In genomic region chr2:207753688-207754087, GRCh38 we compare ENCODE assay signal across 8 cellular contexts. TPM values are rescaled to one million over a fixed set of nuclear protein-coding genes. Genes with fewer than 3 reads are reported as not detected.
A peak's percentile ranks its signal among the peaks of the same experiment; 100 is the strongest.
DNase-seq lines count a peak whose midpoint lies in the region; ATAC-seq, FAIRE-seq and TF ChIP-seq lines count a peak whose summit lies in the region.
"Not testable (repeated sequence)": the region's sequence is repeated elsewhere in the genome, so short reads cannot be mapped to it uniquely, and the experiment has no call there.

No MANE protein-coding gene starts in this region.

- WGBS in H9 (ENCODE audit: extremely low coverage, insufficient read length, low lambda C conversion rate): no CpG with 5 or more reads among the region's 2 CpGs
- WGBS in GM12878 (ENCODE audit: insufficient coverage, insufficient replicate concordance, low lambda C conversion rate, missing lambda C conversion rate): 100% methylated on average over 2 of the region's 2 CpGs
- WGBS in endodermal cell (ENCODE audit: insufficient coverage in 1 of 2, insufficient read length in 1 of 2), 2 experiments: 80 to 100% methylated on average over 1 of the region's 2 CpGs
- WGBS in HepG2 (ENCODE audit: low lambda C conversion rate): 74% methylated on average over 2 of the region's 2 CpGs
- WGBS in neuronal stem cell (ENCODE audit: extremely low coverage in 2 of 2, insufficient read length in 2 of 2, insufficient replicate concordance in 1 of 2), 2 donors: no CpG with 5 or more reads among the region's 2 CpGs

- H3K23me2 ChIP-seq in H9 (ENCODE audit: insufficient read length, low read depth, low read length, poor library complexity, severe bottlenecking): not testable (repeated sequence)

- H2AFZ ChIP-seq in H9 (ENCODE audit: low read length); OCI-LY7 (ENCODE audit: low read length); GM12878 (ENCODE audit: control insufficient read depth, low read depth, low read length); HepG2 (ENCODE audit: low read length); neuronal stem cell (ENCODE audit: low read length): not testable (repeated sequence)

- H3K23ac ChIP-seq in H9 (ENCODE audit: insufficient read length, low read depth, low read length); neuronal stem cell (ENCODE audit: low read depth, low read length, poor library complexity): not testable (repeated sequence)

- H3K18ac ChIP-seq in H9 (ENCODE audit: insufficient read length, low read depth, low read length); neuronal stem cell (ENCODE audit: low read length): not testable (repeated sequence)

- H3K9me2 ChIP-seq in OCI-LY7 (ENCODE audit: insufficient read depth, low read length): not testable (repeated sequence)

- not testable (repeated sequence) for H4K91ac ChIP-seq in H9 (ENCODE audit: insufficient read length, low read depth, low read length); neuronal stem cell (ENCODE audit: low read depth, low read length, poor library complexity)

- not testable (repeated sequence) for H3K9me3 ChIP-seq in Caco-2; H9 (ENCODE audit: control insufficient read depth, low read depth, low read length); OCI-LY7 (ENCODE audit: low read length); GM12878 (replicated peaks; ENCODE audit: control insufficient read depth, insufficient read depth, low read length); endodermal cell (ENCODE audit: control insufficient read depth, low read length); HepG2 (ENCODE audit: low read length); neuronal stem cell (replicated peaks in 1 of 2; ENCODE audit: control insufficient read depth in 2 of 2, insufficient read depth in 1 of 2, low read depth in 1 of 2, low read length in 2 of 2)

- RAD21 ChIA-PET in GM12878 (lab: Charles Lee; ENCODE audit: unreplicated experiment): interaction anchor here (0.5 kb wide), 1 partner anchor 287 kb away, joined by 3 read pairs; no protein-coding TSS in a partner anchor

- H3K9ac ChIP-seq in H9 (ENCODE audit: extremely low read depth, insufficient read length, low read length); GM12878 (ENCODE audit: control insufficient read depth, insufficient read depth, low read length); endodermal cell (ENCODE audit: extremely low read depth, low read length, poor library complexity, severe bottlenecking); HepG2 (ENCODE audit: insufficient read depth, low read depth, low read length); neuronal stem cell (ENCODE audit: low read depth, low read length, poor library complexity): not testable (repeated sequence)

- not testable (repeated sequence) for FAIRE-seq in GM12878 (lab: Jason Lieb, UNC); HepG2 (lab: Jason Lieb, UNC)

- H3K27me3 ChIP-seq in Caco-2 (replicated peaks; ENCODE audit: control insufficient read depth, insufficient read depth, low read length); H9 (ENCODE audit: insufficient read depth, low read length); GM12878 (replicated peaks in 1 of 2; ENCODE audit: control insufficient read depth in 2 of 2, insufficient read depth in 2 of 2, low read length in 1 of 2); endodermal cell (ENCODE audit: control insufficient read depth, insufficient read depth, low read length, poor library complexity, severe bottlenecking); HepG2 (ENCODE audit: control insufficient read depth in 1 of 2, insufficient read depth in 2 of 2, low read length in 2 of 2); neuronal stem cell (ENCODE audit: control insufficient read depth in 3 of 3, insufficient read depth in 3 of 3, low read depth in 1 of 3, low read length in 3 of 3): not testable (repeated sequence)

- TSS peak; percentile 39 for BruUV-seq in Caco-2 (replicated peaks; lab: Mats Ljungman, UMichigan)
- TSS peak; percentile 51 for BruUV-seq in OCI-LY7 (replicated peaks; lab: Mats Ljungman, UMichigan)
- BruUV-seq in GM12878 (replicated peaks; lab: Mats Ljungman, UMichigan): TSS peak; percentile 36
- BruUV-seq in HepG2 (replicated peaks; lab: Mats Ljungman, UMichigan): TSS peak; percentile 46

- not testable (repeated sequence) for H3K79me2 ChIP-seq in H9 (ENCODE audit: insufficient read depth, low read length); OCI-LY7 (ENCODE audit: insufficient read depth, low read depth, low read length); GM12878 (ENCODE audit: control insufficient read depth, insufficient read depth, low read length); HepG2 (ENCODE audit: insufficient read depth, low read length)

- not testable (repeated sequence) for H2BK5ac ChIP-seq in H9 (ENCODE audit: insufficient read length, low read length); neuronal stem cell (ENCODE audit: low read length)

- not testable (repeated sequence) for TF ChIP-seq POLR2A in GM12878 (IDR thresholded peaks at IDR 0.05; ENCODE audit: low read depth, low read length); HepG2 (IDR thresholded peaks at IDR 0.05; ENCODE audit: insufficient read depth in 1 of 2, low read depth in 2 of 2, low read length in 2 of 2)

- not testable (repeated sequence) for H4K5ac ChIP-seq in H9 (ENCODE audit: insufficient read length, low read depth, low read length)

- not testable (repeated sequence) for H3T11ph ChIP-seq in H9 (ENCODE audit: low read length)

- not testable (repeated sequence) for DNase-seq in Caco-2; H9; OCI-LY7 (ENCODE audit: low spot score); GM12878 (ENCODE audit: low read depth, low spot score); endodermal cell; HepG2 (ENCODE audit: low spot score); neuronal stem cell (ENCODE audit: low spot score); substantia nigra (lab: John Stamatoyannopoulos, UW)

- H3K4me3 ChIP-seq in Caco-2 (ENCODE audit: low read depth, low read length); OCI-LY7 (ENCODE audit: low read depth, low read length, poor library complexity, severe bottlenecking); GM12878; endodermal cell (ENCODE audit: low read length); HepG2 (replicated peaks in 1 of 3; ENCODE audit: insufficient read depth in 1 of 3, low read depth in 2 of 3, low read length in 3 of 3); neuronal stem cell (ENCODE audit: low read length in 2 of 2): not testable (repeated sequence)

- not testable (repeated sequence) for TF ChIP-seq CTCF in Caco-2 (IDR thresholded peaks at IDR 0.05; ENCODE audit: insufficient read depth in 1 of 2, low read depth in 1 of 2, low read length in 1 of 2, severe bottlenecking in 1 of 2, unreplicated experiment in 1 of 2); H9 (conservative IDR thresholded peaks at IDR 0.05); OCI-LY7 (conservative IDR thresholded peaks at IDR 0.05; ENCODE audit: low read length); GM12878 (IDR thresholded peaks at IDR 0.05 in 2 of 3, conservative IDR thresholded peaks at IDR 0.05 in 1 of 3; ENCODE audit: control insufficient read depth in 2 of 3, extremely low read depth in 1 of 3, insufficient read depth in 1 of 3, low read depth in 3 of 3, low read length in 3 of 3); endodermal cell (conservative IDR thresholded peaks at IDR 0.05); HepG2 (CRISPR knock-in tag; IDR thresholded peaks at IDR 0.05)

- not testable (repeated sequence) for TF ChIP-seq EP300 in GM12878 (IDR thresholded peaks at IDR 0.05; ENCODE audit: borderline replicate concordance in 1 of 2, control insufficient read depth in 1 of 2, low read depth in 2 of 2, low read length in 2 of 2); HepG2 (IDR thresholded peaks at IDR 0.05; ENCODE audit: low read depth in 2 of 2, low read length in 2 of 2); HepG2 (CRISPR knock-in tag; IDR thresholded peaks at IDR 0.05; ENCODE audit: borderline replicate concordance)

- POLR2A ChIA-PET in Caco-2 (lab: Charles Lee): not testable (repeated sequence)
- POLR2A ChIA-PET in OCI-LY7 (lab: Charles Lee) (interaction anchor here (2.0 kb wide), 1 partner anchor 10 kb away, joined by 5 read pairs; no protein-coding TSS in a partner anchor), GM12878 (lab: Charles Lee) (interaction anchor here (0.6 kb wide), 1 partner anchor 24 kb away, joined by 3 read pairs; no protein-coding TSS in a partner anchor), HepG2 (lab: Yijun Ruan, JAX) (interaction anchor here (1.3 to 11.8 kb wide), 4 partner anchors 13 to 280 kb away, joined by 3 to 160 read pairs (median 6); partner anchors contain the start of gene FZD5)

- H2BK15ac ChIP-seq in H9 (ENCODE audit: low read depth, low read length); neuronal stem cell (ENCODE audit: low read length): not testable (repeated sequence)

- not testable (repeated sequence) for H4K20me1 ChIP-seq in H9 (ENCODE audit: control insufficient read depth, insufficient read depth, insufficient read length); OCI-LY7 (ENCODE audit: insufficient read depth, low read length); GM12878 (ENCODE audit: control insufficient read depth, insufficient read depth); HepG2 (ENCODE audit: insufficient read depth, low read length)

- not testable (repeated sequence) for H3K4me3 Mint-ChIP-seq in Caco-2 (ENCODE audit: unreplicated experiment); H9; endodermal cell

- H2BK20ac ChIP-seq in H9 (ENCODE audit: low read depth, low read length, poor library complexity, severe bottlenecking): not testable (repeated sequence)

- ATAC-seq in GM12878, HepG2: not testable (repeated sequence)

- not testable (repeated sequence) for H3K56ac ChIP-seq in H9 (ENCODE audit: insufficient read length, low read depth, low read length)

- H3K4ac ChIP-seq in H9 (ENCODE audit: low read depth, low read length); neuronal stem cell (ENCODE audit: low read length): not testable (repeated sequence)

- H3K27me3 Mint-ChIP-seq in Caco-2 (ENCODE audit: insufficient read depth, unreplicated experiment); H9 (ENCODE audit: low read depth); endodermal cell (ENCODE audit: insufficient read depth): not testable (repeated sequence)

- H3K4me1 ChIP-seq in Caco-2 (peaks cover 23% of the 10 kb centered on the region), HepG2 (ENCODE audit: insufficient read depth, low read length) (peaks cover 44% of the 10 kb centered on the region), neuronal stem cell (ENCODE audit: control insufficient read depth in 2 of 2, insufficient read depth in 1 of 2, low read depth in 1 of 2, low read length in 2 of 2) (peaks cover 6 to 11% of the 10 kb centered on the region in 2 donors)
- not testable (repeated sequence) for H3K4me1 ChIP-seq in H9 (ENCODE audit: insufficient read depth, low read length); OCI-LY7 (ENCODE audit: insufficient read depth, low read length, poor library complexity, severe bottlenecking); GM12878 (ENCODE audit: control insufficient read depth, insufficient read depth, low read length); endodermal cell (ENCODE audit: control insufficient read depth, insufficient read depth, low read length)

- H3K14ac ChIP-seq in H9 (ENCODE audit: insufficient read depth, low read length); neuronal stem cell (ENCODE audit: low read length): not testable (repeated sequence)

- SMC1A ChIA-PET in GM12878 (lab: Charles Lee; ENCODE audit: uncharacterized antibody, unreplicated experiment): interaction anchor here (0.5 to 1.8 kb wide), 3 partner anchors 16 to 216 kb away, joined by 3 to 4 read pairs (median 4); partner anchors contain the start of gene FZD5

- not testable (repeated sequence) for TF ChIP-seq RAD21 in GM12878 (IDR thresholded peaks at IDR 0.05; ENCODE audit: insufficient read depth, low read depth, low read length); HepG2 (CRISPR knock-in tag; IDR thresholded peaks at IDR 0.05)

- not testable (repeated sequence) for H2BK12ac ChIP-seq in H9 (ENCODE audit: insufficient read length, low read depth, low read length); neuronal stem cell (ENCODE audit: low read length)

- not testable (repeated sequence) for H2BK120ac ChIP-seq in H9 (ENCODE audit: low read depth, low read length, poor library complexity, severe bottlenecking); neuronal stem cell (ENCODE audit: low read depth, low read length)

- H3K36me3 Mint-ChIP-seq in Caco-2 (ENCODE audit: insufficient read depth, unreplicated experiment) (peaks cover 92% of the 10 kb centered on the region), H9 (ENCODE audit: insufficient read depth in 1 of 3, low read depth in 3 of 3) (peaks cover 8 to 51% (median 47%) of the 10 kb centered on the region in 3 experiments; a peak in 6 of 7 replicates), endodermal cell (ENCODE audit: low read depth) (peaks cover 26% of the 10 kb centered on the region)

- not testable (repeated sequence) for H3K27ac ChIP-seq in H9 (ENCODE audit: insufficient read length, low read depth, low read length); OCI-LY7 (ENCODE audit: low read depth, low read length, poor library complexity, severe bottlenecking); GM12878 (ENCODE audit: control insufficient read depth, insufficient read depth); endodermal cell (ENCODE audit: low read depth, low read length)
- H3K27ac ChIP-seq in HepG2 (ENCODE audit: extremely low read length, insufficient read depth, low read length) (peak overlapping the region; percentile 22), neuronal stem cell (replicated peaks; ENCODE audit: low read length) (peak overlapping the region; percentile 58), substantia nigra (ENCODE audit: low read depth, low read length, poor library complexity, severe bottlenecking) (peak overlapping the region; percentile 54)

- not testable (repeated sequence) for H3K36me3 ChIP-seq in Caco-2 (ENCODE audit: control insufficient read depth, insufficient read depth, low read length); GM12878 (ENCODE audit: control insufficient read depth in 2 of 2, insufficient read depth in 2 of 2, low read length in 1 of 2)
- H3K36me3 ChIP-seq in OCI-LY7 (ENCODE audit: insufficient read depth, low read length): peaks cover 14% of the 10 kb centered on the region; the same call in 1 of the 2 replicates
- H3K36me3 ChIP-seq in endodermal cell (ENCODE audit: control insufficient read depth, insufficient read depth, low read length): peaks cover 40% of the 10 kb centered on the region
- peaks cover 8 to 13% of the 10 kb centered on the region in 2 experiments for H3K36me3 ChIP-seq in HepG2 (replicated peaks in 1 of 2; ENCODE audit: control insufficient read depth in 1 of 2, insufficient read depth in 2 of 2, low read length in 2 of 2)
- H3K36me3 ChIP-seq in neuronal stem cell (replicated peaks in 1 of 2; ENCODE audit: control insufficient read depth in 2 of 2, insufficient read depth in 2 of 2, low read length in 2 of 2): peaks cover 7 to 43% of the 10 kb centered on the region in 2 donors

- not testable (repeated sequence) for H3K9me3 Mint-ChIP-seq in Caco-2 (ENCODE audit: unreplicated experiment); H9; endodermal cell

- not testable (repeated sequence) for H3K4me2 ChIP-seq in H9 (ENCODE audit: insufficient read depth, insufficient read length, low read length); OCI-LY7 (ENCODE audit: low read length); GM12878 (ENCODE audit: control insufficient read depth, insufficient read depth); HepG2 (ENCODE audit: low read depth, low read length); neuronal stem cell (ENCODE audit: insufficient read depth, low read length, poor library complexity, severe bottlenecking)

- H2AK5ac ChIP-seq in H9 (ENCODE audit: insufficient read length, low read length); neuronal stem cell (ENCODE audit: low read depth, low read length): not testable (repeated sequence)

- not testable (repeated sequence) for H3K79me1 ChIP-seq in H9 (ENCODE audit: insufficient read depth, low read depth, low read length, poor library complexity, severe bottlenecking); neuronal stem cell (ENCODE audit: low read depth, low read length)

- peaks cover 11% of the 10 kb centered on the region for H3K4me1 Mint-ChIP-seq in Caco-2 (ENCODE audit: low read depth, unreplicated experiment)
- peaks cover 18 to 26% of the 10 kb centered on the region in 2 experiments for H3K4me1 Mint-ChIP-seq in H9
- not testable (repeated sequence) for H3K4me1 Mint-ChIP-seq in endodermal cell

- not testable (repeated sequence) for H4K8ac ChIP-seq in H9 (replicated peaks; ENCODE audit: insufficient read length, low read depth, low read length); neuronal stem cell (ENCODE audit: low read depth, low read length)

- intact Hi-C loops in Caco-2 (cut with micrococcal nuclease; ENCODE audit: unreplicated experiment); OCI-LY7 (cut with micrococcal nuclease; ENCODE audit: unreplicated experiment); GM12878 (cut with micrococcal nuclease; ENCODE audit: unreplicated experiment); HepG2 (cut with micrococcal nuclease; ENCODE audit: unreplicated experiment): not testable (repeated sequence)

- CTCF ChIA-PET in Caco-2 (lab: Charles Lee); OCI-LY7 (lab: Charles Lee; ENCODE audit: unreplicated experiment); HepG2 (lab: Yijun Ruan, JAX; ENCODE audit: low intra/inter-chr PET ratio, low total read pairs): not testable (repeated sequence)
- CTCF ChIA-PET in GM12878 (lab: Yijun Ruan, JAX): interaction anchor here (1.2 to 3.4 kb wide), 4 partner anchors 8 to 287 kb away, joined by 3 to 10 read pairs (median 7); no protein-coding TSS in a partner anchor

- in situ Hi-C loops in GM12878 (cut with MboI); HepG2 (cut with HindIII; ENCODE audit: extremely low pct_ligation_motif_present, low pct_unique_long_range_greater_than_20kb): not testable (repeated sequence)

- not testable (repeated sequence) for H3K27ac Mint-ChIP-seq in Caco-2 (ENCODE audit: unreplicated experiment)
- H3K27ac Mint-ChIP-seq in H9: peak overlapping the region in 2 of 3 experiments; percentile 22 to 28; a peak in 2 of 7 replicates
- peak overlapping the region; percentile 52 for H3K27ac Mint-ChIP-seq in endodermal cell

RNA-seq across cellular contexts. Expression of gene FZD5, which starts 16.0 kb away (rescaled TPM):
- 59.1 and 61.4 TPM in 2 replicates for total RNA-seq in Caco-2 (2022)
- total RNA-seq in H9 (2021): 120 and 122 TPM in 2 replicates
- total RNA-seq in OCI-LY7 (2014; rRNA removed; shearing (Covaris generic)): 1.1 and 1.2 TPM in 2 replicates
- 2.4 and 2.5 TPM in 2 replicates for total RNA-seq in OCI-LY7 (2022)
- 2.2 and 2.4 TPM in 2 replicates for total RNA-seq in GM12878 (2013; cell fraction: nucleolus; rRNA removed)
- 1.2 and 1.5 TPM in 2 replicates for total RNA-seq in GM12878 (2014; rRNA removed)
- total RNA-seq in GM12878 (2014; rRNA removed; fragmentation: Illumina TruSeq; extraction: Trizol): 0.81 and 0.83 TPM in 2 replicates
- 2.4 and 2.6 TPM in 2 replicates for total RNA-seq in GM12878 (2021)
- polyA plus RNA-seq in GM12878 (2011; ENCODE audit: low read depth): not detected
- 0.78 and 0.80 TPM in 2 replicates for polyA plus RNA-seq in GM12878 (2011; rRNA removed)
- polyA plus RNA-seq in GM12878 (2011; cell fraction: cytosol; rRNA removed): 0.46 and 0.50 TPM in 2 replicates
- polyA plus RNA-seq in GM12878 (2011; cell fraction: nucleus; rRNA removed): 2.0 and 2.2 TPM in 2 replicates
- 0.18 and 0.21 TPM in 2 replicates for polyA plus RNA-seq in GM12878 (2012)
- 0.72 and 0.89 TPM in 2 replicates for polyA plus RNA-seq in GM12878 (2014; fragmentation: Illumina TruSeq; extraction: Trizol)
- under 1 TPM; 0.40 to 0.53 TPM for polyA plus RNA-seq in GM12878 (2014; fragmentation: Nextera tagmentation; extraction: Ambion mirVana)
- 0.88 TPM in 2 replicates for polyA plus RNA-seq in GM12878 (2014; rRNA removed)
- polyA plus RNA-seq in GM12878 (2016; fragmentation: Nextera tagmentation; extraction: Ambion mirVana): 1 to 10 TPM in 1 of 2 experiments, under 1 TPM in 1; 0.88 to 1.2 TPM
- 1.5 and 2.1 TPM in 2 replicates for polyA minus RNA-seq in GM12878 (2011; rRNA and poly(A)+ RNA removed)
- 0.94 TPM in 2 replicates for polyA minus RNA-seq in GM12878 (2011; cell fraction: cytosol; rRNA and poly(A)+ RNA removed)
- 2.7 and 4.5 TPM in 2 replicates for polyA minus RNA-seq in GM12878 (2011; cell fraction: nucleus; rRNA and poly(A)+ RNA removed)
- 1,000 to 10,000 TPM; 1,055 to 1,188 TPM for total RNA-seq in endodermal cell
- 95.5 TPM for polyA plus RNA-seq in endodermal cell (2013, experiment 1 of 2)
- polyA plus RNA-seq in endodermal cell (2013, experiment 2 of 2): 122 TPM
- total RNA-seq in HepG2 (2016; rRNA removed; fragmentation: Illumina TruSeq; extraction: Trizol): 28.9 and 34.3 TPM in 2 replicates
- total RNA-seq in HepG2 (2016; cell fraction: cytosol; rRNA removed; fragmentation: Illumina TruSeq; extraction: Trizol; ENCODE audit: low read depth): 3.1 and 4.0 TPM in 2 replicates
- 27.1 and 33.9 TPM in 2 replicates for total RNA-seq in HepG2 (2016; cell fraction: insoluble cytoplasmic fraction; rRNA removed; fragmentation: Illumina TruSeq; extraction: Trizol)
- 17.9 and 18.6 TPM in 2 replicates for total RNA-seq in HepG2 (2016; cell fraction: membrane; rRNA removed; fragmentation: Illumina TruSeq; extraction: Trizol)
- total RNA-seq in HepG2 (2016; cell fraction: nucleus; rRNA removed; fragmentation: Illumina TruSeq; extraction: Trizol): 49.9 and 55.0 TPM in 2 replicates
- 25.3 and 29.1 TPM in 2 replicates for polyA plus RNA-seq in HepG2 (2011; rRNA removed)
- polyA plus RNA-seq in HepG2 (2011; cell fraction: cytosol; rRNA removed): 17.7 and 21.9 TPM in 2 replicates
- 46.8 and 48.3 TPM in 2 replicates for polyA plus RNA-seq in HepG2 (2011; cell fraction: nucleus; rRNA removed)
- polyA plus RNA-seq in HepG2 (2012): 41.5 and 51.6 TPM in 2 replicates
- polyA plus RNA-seq in HepG2 (2016; cell fraction: cytosol; fragmentation: Illumina TruSeq; extraction: Trizol; ENCODE audit: low read depth): 1.9 and 2.0 TPM in 2 replicates
- 21.1 and 22.9 TPM in 2 replicates for polyA plus RNA-seq in HepG2 (2016; cell fraction: insoluble cytoplasmic fraction; fragmentation: Illumina TruSeq; extraction: Trizol; ENCODE audit: low read depth)
- polyA plus RNA-seq in HepG2 (2016; cell fraction: membrane; fragmentation: Illumina TruSeq; extraction: Trizol; ENCODE audit: low read depth): 6.8 and 7.4 TPM in 2 replicates
- 38.4 and 40.1 TPM in 2 replicates for polyA plus RNA-seq in HepG2 (2016; cell fraction: nucleus; fragmentation: Illumina TruSeq; extraction: Trizol; ENCODE audit: insufficient read depth, low read depth)
- 4.3 and 130 TPM in 2 replicates for polyA minus RNA-seq in HepG2 (2011; rRNA and poly(A)+ RNA removed; ENCODE audit: low replicate concordance)
- polyA minus RNA-seq in HepG2 (2011; cell fraction: cytosol; rRNA and poly(A)+ RNA removed): 61.0 and 69.9 TPM in 2 replicates
- polyA minus RNA-seq in HepG2 (2011; cell fraction: nucleus; rRNA and poly(A)+ RNA removed): 116 and 135 TPM in 2 replicates
- polyA plus RNA-seq in neuronal stem cell (2013, experiment 1 of 2): 267 TPM
- polyA plus RNA-seq in neuronal stem cell (2013, experiment 2 of 2): 274 TPM

RNA-seq across cellular contexts. Expression of gene CCNYL1, which starts 42.2 kb away (rescaled TPM):
- total RNA-seq in Caco-2 (2022) (39.4 and 40.7 TPM in 2 replicates), H9 (2021) (27.0 and 28.1 TPM in 2 replicates), OCI-LY7 (2022) (22.5 and 24.2 TPM in 2 replicates), GM12878 (2014; rRNA removed) (3.6 and 4.0 TPM in 2 replicates), GM12878 (2014; rRNA removed; fragmentation: Illumina TruSeq; extraction: Trizol) (5.9 and 6.4 TPM in 2 replicates), GM12878 (2021) (6.8 and 8.0 TPM in 2 replicates), endodermal cell (10 to 100 TPM; 19.8 to 22.4 TPM), HepG2 (2016; rRNA removed; fragmentation: Illumina TruSeq; extraction: Trizol) (12.5 and 20.2 TPM in 2 replicates)
- total RNA-seq in OCI-LY7 (2014; rRNA removed; shearing (Covaris generic)): 4.2 and 8.0 TPM in 2 replicates
- 8.3 and 11.0 TPM in 2 replicates for total RNA-seq in GM12878 (2013; cell fraction: nucleolus; rRNA removed)
- 2.3 TPM for polyA plus RNA-seq in GM12878 (2011; ENCODE audit: low read depth)
- polyA plus RNA-seq in GM12878 (2011; rRNA removed) (12.3 and 17.8 TPM in 2 replicates), GM12878 (2014; fragmentation: Illumina TruSeq; extraction: Trizol) (9.5 and 13.9 TPM in 2 replicates), GM12878 (2014; fragmentation: Nextera tagmentation; extraction: Ambion mirVana) (1 to 10 TPM; 2.4 to 3.7 TPM), GM12878 (2014; rRNA removed) (6.4 and 7.4 TPM in 2 replicates), GM12878 (2016; fragmentation: Nextera tagmentation; extraction: Ambion mirVana) (1 to 10 TPM; 1.8 to 5.9 TPM), HepG2 (2011; rRNA removed) (13.8 and 16.2 TPM in 2 replicates)
- polyA plus RNA-seq in GM12878 (2011; cell fraction: cytosol; rRNA removed): 6.0 and 6.8 TPM in 2 replicates
- polyA plus RNA-seq in GM12878 (2011; cell fraction: nucleus; rRNA removed): 6.1 and 8.9 TPM in 2 replicates
- polyA plus RNA-seq in GM12878 (2012): 3.7 and 3.8 TPM in 2 replicates
- polyA minus RNA-seq in GM12878 (2011; rRNA and poly(A)+ RNA removed): 6.8 and 7.6 TPM in 2 replicates
- 2.7 and 7.5 TPM in 2 replicates for polyA minus RNA-seq in GM12878 (2011; cell fraction: cytosol; rRNA and poly(A)+ RNA removed)
- 5.7 and 9.5 TPM in 2 replicates for polyA minus RNA-seq in GM12878 (2011; cell fraction: nucleus; rRNA and poly(A)+ RNA removed)
- 26.6 TPM for polyA plus RNA-seq in endodermal cell (2013, experiment 1 of 2)
- polyA plus RNA-seq in endodermal cell (2013, experiment 2 of 2): 31.3 TPM
- 27.0 and 29.5 TPM in 2 replicates for total RNA-seq in HepG2 (2016; cell fraction: cytosol; rRNA removed; fragmentation: Illumina TruSeq; extraction: Trizol; ENCODE audit: low read depth)
- total RNA-seq in HepG2 (2016; cell fraction: insoluble cytoplasmic fraction; rRNA removed; fragmentation: Illumina TruSeq; extraction: Trizol): 10.0 and 17.8 TPM in 2 replicates
- total RNA-seq in HepG2 (2016; cell fraction: membrane; rRNA removed; fragmentation: Illumina TruSeq; extraction: Trizol): 33.7 and 38.3 TPM in 2 replicates
- 16.4 and 19.2 TPM in 2 replicates for total RNA-seq in HepG2 (2016; cell fraction: nucleus; rRNA removed; fragmentation: Illumina TruSeq; extraction: Trizol)
- 6.9 and 11.0 TPM in 2 replicates for polyA plus RNA-seq in HepG2 (2011; cell fraction: cytosol; rRNA removed)
- 9.8 and 10.3 TPM in 2 replicates for polyA plus RNA-seq in HepG2 (2011; cell fraction: nucleus; rRNA removed)
- polyA plus RNA-seq in HepG2 (2012): 17.2 and 21.4 TPM in 2 replicates
- 43.2 and 48.7 TPM in 2 replicates for polyA plus RNA-seq in HepG2 (2016; cell fraction: cytosol; fragmentation: Illumina TruSeq; extraction: Trizol; ENCODE audit: low read depth)
- 35.4 and 41.7 TPM in 2 replicates for polyA plus RNA-seq in HepG2 (2016; cell fraction: insoluble cytoplasmic fraction; fragmentation: Illumina TruSeq; extraction: Trizol; ENCODE audit: low read depth)
- 77.8 and 84.1 TPM in 2 replicates for polyA plus RNA-seq in HepG2 (2016; cell fraction: membrane; fragmentation: Illumina TruSeq; extraction: Trizol; ENCODE audit: low read depth)
- 34.4 and 39.4 TPM in 2 replicates for polyA plus RNA-seq in HepG2 (2016; cell fraction: nucleus; fragmentation: Illumina TruSeq; extraction: Trizol; ENCODE audit: insufficient read depth, low read depth)
- polyA minus RNA-seq in HepG2 (2011; rRNA and poly(A)+ RNA removed; ENCODE audit: low replicate concordance): 3.2 and 9.0 TPM in 2 replicates
- 16.2 and 19.4 TPM in 2 replicates for polyA minus RNA-seq in HepG2 (2011; cell fraction: cytosol; rRNA and poly(A)+ RNA removed)
- polyA minus RNA-seq in HepG2 (2011; cell fraction: nucleus; rRNA and poly(A)+ RNA removed): 19.1 and 23.7 TPM in 2 replicates
- 24.1 TPM for polyA plus RNA-seq in neuronal stem cell (2013, experiment 1 of 2)
- 23.5 TPM for polyA plus RNA-seq in neuronal stem cell (2013, experiment 2 of 2)
